In the genomic region with DNA sequence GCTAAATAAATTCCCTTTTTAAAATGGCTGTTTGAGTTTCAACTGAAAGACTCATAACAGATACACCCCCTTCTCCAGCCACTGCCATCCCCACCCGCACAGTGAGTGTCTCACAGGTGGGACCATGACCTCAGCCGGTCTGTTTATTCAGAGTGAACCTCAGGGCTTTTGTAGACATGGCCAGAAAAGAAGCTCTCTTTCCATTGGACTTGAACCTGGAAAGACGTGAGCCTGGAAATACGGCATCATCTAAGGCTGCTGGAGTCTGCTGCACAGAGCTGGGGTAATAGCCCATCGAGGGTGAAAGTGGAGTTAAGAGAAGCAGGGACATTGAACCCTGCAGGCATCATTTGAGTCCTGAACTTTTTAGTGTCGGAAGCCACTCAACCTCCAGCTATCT, we compare ENCODE assay signal across 7 cellular contexts.
"Had no signal": no experiment of that assay in that cellular context is flagged by ENCODE, and none has a peak within 500 bp of the region (broad histone marks: within the 10 kb centered on the region; RNA-seq: fewer than 3 reads in every experiment).

No MANE protein-coding gene starts in this region.

- ATAC-seq: HCT116, K562 had no signal

- H3K9me3 ChIP-seq: HAP-1 had no signal

- H3K27ac Mint-ChIP-seq: HFFc6 had no signal

- H3K4me1 ChIP-seq: HAP-1 had no signal

- H3K4me3 ChIP-seq: HAP-1, K562 had no signal

- H3K4me3 Mint-ChIP-seq: HFFc6 had no signal

- H3K9me3 Mint-ChIP-seq: HFFc6 had no signal

- H3K36me3 ChIP-seq: HAP-1 had no signal

- DNase-seq: GOT3, H7, HFFc6, KG1 had no signal
